ENCODE assay signal across 28 cellular contexts in genomic region chr6:20629509-20629908, GRCh38.
"Had no signal": no experiment of that assay in that cellular context is flagged by ENCODE, and none has a peak within 500 bp of the region (broad histone marks: within the 10 kb centered on the region; RNA-seq: fewer than 3 reads in every experiment).

No MANE protein-coding gene starts in this region.

- H3K4me1 ChIP-seq: lower lobe of right lung, parathyroid adenoma, suprapubic skin, transverse colon, upper lobe of right lung had no signal

- H3K9me3 ChIP-seq: esophagus squamous epithelium, lower lobe of right lung, mucosa of descending colon, right lobe of liver, suprapubic skin, transverse colon, upper lobe of right lung, uterus had no signal

- H2AFZ ChIP-seq: parathyroid adenoma had no signal

- H3K9ac ChIP-seq: parathyroid adenoma had no signal

- DNase-seq: dermis blood vessel endothelial cell; effector memory CD4-positive, alpha-beta T cell; erythroblast; esophagus squamous epithelium; foreskin melanocyte; head of caudate nucleus; immature natural killer cell; islet precursor cell; kidney glomerular epithelial cell; left colon; left ventricle myocardium superior; lower lobe of right lung; mucosa of descending colon; naive B cell; right lobe of liver; small intestine; stimulated activated CD4-positive, alpha-beta T cell treated with anti-CD3 and anti-CD28 coated beads, Interleukin-15, amount 100 ng/mL, for 24 hours; stimulated activated CD4-positive, alpha-beta T cell treated with anti-CD3 and anti-CD28 coated beads, Interleukin-2, amount 100 ng/mL, for 48 hours; stimulated activated naive CD4-positive, alpha-beta T cell; stimulated activated naive CD8-positive, alpha-beta T cell treated with anti-CD3 and anti-CD28 coated beads, Interleukin-15, amount 100 ng/mL, for 72 hours; transverse colon; upper lobe of right lung; uterus had no signal

- FAIRE-seq: endometrium, small intestine had no signal

- H3K27me3 ChIP-seq: esophagus squamous epithelium, right lobe of liver, suprapubic skin, transverse colon, upper lobe of right lung, uterus had no signal

- ATAC-seq: left colon; left ventricle myocardium superior; lower lobe of right lung; mucosa of descending colon; natural killer cell treated with Interleukin-12 subunit alpha and Interleukin-12 subunit beta and Interleukin-15 and Interleukin-18, amount 100 ng/mL, for 72 hours; right lobe of liver; stimulated activated naive CD8-positive, alpha-beta T cell treated with anti-CD3 and anti-CD28 coated beads, Interleukin-15, amount 100 ng/mL, for 72 hours; upper lobe of right lung had no signal

- H3K4me3 ChIP-seq: coronary artery, esophagus squamous epithelium, lower lobe of right lung, mucosa of descending colon, right lobe of liver, suprapubic skin, transverse colon, upper lobe of right lung, uterus had no signal

- H3K27ac ChIP-seq: coronary artery, lower lobe of right lung, parathyroid adenoma, right lobe of liver, suprapubic skin, transverse colon, upper lobe of right lung, uterus had no signal

- H3K36me3 ChIP-seq: esophagus squamous epithelium, lower lobe of right lung, right lobe of liver, suprapubic skin, transverse colon, upper lobe of right lung, uterus had no signal
